ENCODE assay signal across 9 cellular contexts in the genomic region with DNA sequence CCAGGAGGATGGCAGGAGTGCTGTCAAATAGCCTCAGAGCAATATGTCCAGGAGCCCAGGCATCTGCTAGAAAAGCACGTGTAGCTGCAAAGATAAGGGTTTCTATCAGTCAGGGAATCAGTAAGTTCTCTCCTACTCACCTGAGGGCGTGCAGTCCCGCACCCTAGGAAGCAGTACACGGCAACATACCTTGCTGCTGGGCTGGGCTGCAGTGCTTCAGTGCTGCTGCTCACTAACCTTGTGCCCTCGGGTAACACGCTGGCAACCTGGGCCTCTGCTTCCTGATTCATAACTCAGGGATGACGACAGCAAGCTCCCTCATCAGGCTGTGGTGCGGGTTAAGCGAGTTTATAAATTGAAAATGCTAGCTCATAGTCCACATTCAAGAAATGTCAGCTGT. TPM values are rescaled to one million over a fixed set of nuclear protein-coding genes. Genes with fewer than 3 reads are reported as not detected.
DNase-seq lines count a peak whose midpoint lies in the region; ATAC-seq, FAIRE-seq and TF ChIP-seq lines count a peak whose summit lies in the region.
"Had no signal": no experiment of that assay in that cellular context is flagged by ENCODE, and none has a peak within 500 bp of the region (broad histone marks: within the 10 kb centered on the region; RNA-seq: fewer than 3 reads in every experiment).

No MANE protein-coding gene starts in this region.

- DNase-seq in Calu3 (peak; percentile 75), M059J (ENCODE audit: low read depth) (peak; percentile 57), dedifferentiated amniotic fluid mesenchymal stem cell (ENCODE audit: extremely low spot score) (peak; percentile 23), mucosa of gallbladder (ENCODE audit: low spot score) (peak; percentile 56), D721Med (ENCODE audit: insufficient read length, low spot score) (no peak), hippocampal formation (lab: John Stamatoyannopoulos, UW) (no peak), heart right ventricle (no peak), cerebellar cortex (ENCODE audit: low spot score) (no peak)
- DNase-seq: activated effector memory CD4-positive, alpha-beta T cell treated with anti-CD3 and anti-CD28 coated beads, Interleukin-2, amount 50 U/mL, for 16 hours had no signal

- BruUV-seq in Calu3 (replicated peaks; lab: Mats Ljungman, UMichigan): no TSS peak

- H3K36me3 ChIP-seq in heart right ventricle: no peaks in the 10 kb centered on the region

- peaks cover 23% of the 10 kb centered on the region for H3K4me1 Mint-ChIP-seq in Calu3 (ENCODE audit: low read depth, unreplicated experiment)

- no peak overlapping the region for H3K4me3 ChIP-seq in heart right ventricle

- WGBS in heart right ventricle, 2 donors: 66 to 69% methylated on average over 9 of the region's 9 CpGs

- no peak for ATAC-seq in heart right ventricle

- peaks cover 0 to 4% (median 0%) of the 10 kb centered on the region in 7 donors for H3K27me3 ChIP-seq in heart right ventricle

- FAIRE-seq in D721Med (lab: Jason Lieb, UNC): no peak

- H3K27ac Mint-ChIP-seq in Calu3 (ENCODE audit: unreplicated experiment): peak overlapping the region; percentile 82

- no peak overlapping the region for H3K27ac ChIP-seq in heart right ventricle

- intact Hi-C loops in Calu3 (cut with micrococcal nuclease; ENCODE audit: unreplicated experiment): loop anchor here (2.0 kb wide), 1 partner anchor 44 kb away; no protein-coding TSS in a partner anchor
- intact Hi-C loops in heart right ventricle (cut with DNase I): loop anchor here in 1 of 10 donors (10.0 kb wide), 1 partner anchor 1408 kb away; no protein-coding TSS in a partner anchor

- CTCF ChIA-PET in Calu3 (lab: Charles Lee): interaction anchor here (0.5 to 1.0 kb wide), 6 partner anchors 40 to 334 kb away, joined by 3 to 5 read pairs (median 3); no protein-coding TSS in a partner anchor

- H3K27me3 Mint-ChIP-seq in Calu3 (ENCODE audit: unreplicated experiment): no peaks in the 10 kb centered on the region

- H3K4me3 Mint-ChIP-seq in Calu3 (ENCODE audit: low read depth, unreplicated experiment): peak overlapping the region; percentile 27

- H3K9me3 Mint-ChIP-seq in Calu3 (ENCODE audit: low read depth, unreplicated experiment): no peaks in the 10 kb centered on the region

- no peaks in the 10 kb centered on the region for H3K9me3 ChIP-seq in heart right ventricle

- TF ChIP-seq CTCF in Calu3 (IDR thresholded peaks at IDR 0.05; ENCODE audit: unreplicated experiment): no peak
- TF ChIP-seq CTCF in D721Med (IDR thresholded peaks at IDR 0.05; ENCODE audit: insufficient read depth, missing control alignments): no peak
- no peak for TF ChIP-seq CTCF in heart right ventricle (IDR thresholded peaks at IDR 0.05)

- H3K4me1 ChIP-seq in heart right ventricle: no peaks in the 10 kb centered on the region

- H3K36me3 Mint-ChIP-seq in Calu3 (ENCODE audit: insufficient read depth, unreplicated experiment): no peaks in the 10 kb centered on the region

RNA-seq across cellular contexts. Expression of a gene that starts 29.5 kb away (rescaled TPM):
- total RNA-seq in Calu3 (2022) (59.1 and 60.6 TPM in 2 replicates), mucosa of gallbladder (69.3 TPM), heart right ventricle (10 to 100 TPM; 69.9 to 99.4 (median 90.1) TPM)
- total RNA-seq in M059J (2014; rRNA removed; shearing (Covaris generic)): 19.2 and 20.8 TPM in 2 replicates
- polyA plus RNA-seq in heart right ventricle: 10 to 100 TPM; 26.0 to 32.3 TPM

Comparison
In these comparisons a context has a peak if more than half of its experiments do, and no peak if none do; other contexts are left out.
1. DNase-seq: peak in Calu3 (single experiment), M059J (single experiment), dedifferentiated amniotic fluid mesenchymal stem cell (single experiment) and mucosa of gallbladder (single experiment); none in D721Med (single experiment), hippocampal formation (0 of 2), heart right ventricle (0 of 2) and cerebellar cortex (single experiment).